In the genomic region with DNA sequence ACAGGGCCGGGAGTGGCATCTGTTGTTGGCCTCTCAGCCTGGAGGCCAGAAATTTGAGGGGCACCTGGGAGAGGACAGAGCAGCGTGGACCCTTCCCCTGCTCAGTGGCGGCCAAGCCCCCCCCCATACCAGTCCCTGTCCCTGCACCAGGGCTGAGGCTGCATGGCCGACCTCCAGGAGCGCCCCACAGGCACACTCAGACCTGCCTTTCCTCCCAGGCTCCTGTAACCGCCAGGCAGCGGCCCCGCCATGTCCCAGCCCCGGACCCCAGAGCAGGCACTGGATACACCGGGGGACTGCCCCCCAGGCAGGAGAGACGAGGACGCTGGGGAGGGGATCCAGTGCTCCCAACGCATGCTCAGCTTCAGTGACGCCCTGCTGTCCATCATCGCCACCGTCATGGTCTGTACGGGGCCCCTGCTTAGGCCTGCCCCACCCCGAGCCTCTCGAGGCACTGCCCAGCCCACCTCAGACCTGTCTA, we compare ENCODE assay signal across 18 cellular contexts. TPM values are rescaled to one million over a fixed set of nuclear protein-coding genes. Genes with fewer than 3 reads are reported as not detected.
DNase-seq lines count a peak whose midpoint lies in the region; ATAC-seq and TF ChIP-seq lines count a peak whose summit lies in the region.
"Had no signal": no experiment of that assay in that cellular context is flagged by ENCODE, and none has a peak within 500 bp of the region (broad histone marks: within the 10 kb centered on the region; RNA-seq: fewer than 3 reads in every experiment).

No MANE protein-coding gene starts in this region.

- H3K36me3 Mint-ChIP-seq in endodermal cell (ENCODE audit: low read depth) = peaks cover 2% of the 10 kb centered on the region
- H3K36me3 Mint-ChIP-seq in activated CD4-positive, alpha-beta T cell treated with anti-CD3 and anti-CD28 coated beads, Interleukin-2, amount 10 ng/mL, durations not matched to agents 24 days and 14 days (ENCODE audit: low read depth) = no peaks in the 10 kb centered on the region

- TF ChIP-seq CTCF in left ventricle myocardium inferior (IDR thresholded peaks at IDR 0.05; ENCODE audit: borderline replicate concordance) (no peak), endodermal cell (conservative IDR thresholded peaks at IDR 0.05) (no peak), osteoblast (IDR thresholded peaks at IDR 0.05; ENCODE audit: extremely low read depth, low read depth, low read length) (no peak), PC-3 (conservative IDR thresholded peaks at IDR 0.05; ENCODE audit: low read depth, low read length) (no peak)

- no peak overlapping the region for H3K27ac ChIP-seq in left ventricle myocardium inferior (replicated peaks)
- no peak overlapping the region for H3K27ac ChIP-seq in endodermal cell (ENCODE audit: low read depth, low read length)
- no peak overlapping the region for H3K27ac ChIP-seq in osteoblast (ENCODE audit: low read depth, low read length)
- no peak overlapping the region for H3K27ac ChIP-seq in PC-3 (ENCODE audit: low read length)

- no peaks in the 10 kb centered on the region for H3K9me3 Mint-ChIP-seq in endodermal cell
- no peaks in the 10 kb centered on the region for H3K9me3 Mint-ChIP-seq in activated CD4-positive, alpha-beta T cell treated with anti-CD3 and anti-CD28 coated beads, Interleukin-2, amount 10 ng/mL, durations not matched to agents 24 days and 14 days
- H3K9me3 Mint-ChIP-seq: CD4-positive, alpha-beta memory T cell had no signal

- no peak overlapping the region for H3K4me3 Mint-ChIP-seq in endodermal cell
- H3K4me3 Mint-ChIP-seq in activated CD4-positive, alpha-beta T cell treated with anti-CD3 and anti-CD28 coated beads, Interleukin-2, amount 10 ng/mL, durations not matched to agents 24 days and 14 days = no peak overlapping the region
- H3K4me3 Mint-ChIP-seq: CD4-positive, alpha-beta memory T cell had no signal

- peak overlapping the region; percentile 88 for H3K27ac Mint-ChIP-seq in endodermal cell
- H3K27ac Mint-ChIP-seq in activated CD4-positive, alpha-beta T cell treated with anti-CD3 and anti-CD28 coated beads, Interleukin-2, amount 10 ng/mL, durations not matched to agents 24 days and 14 days = no peak overlapping the region
- H3K27ac Mint-ChIP-seq: CD4-positive, alpha-beta memory T cell had no signal

- H3K4me3 ChIP-seq in left ventricle myocardium inferior = no peak overlapping the region
- no peak overlapping the region for H3K4me3 ChIP-seq in endodermal cell (ENCODE audit: low read length)
- no peak overlapping the region for H3K4me3 ChIP-seq in osteoblast (ENCODE audit: insufficient read depth, low read length)
- H3K4me3 ChIP-seq in PC-3 (ENCODE audit: low read length) = no peak overlapping the region
- H3K4me3 ChIP-seq: HAP-1 had no signal

- peaks cover 7% of the 10 kb centered on the region for H3K4me1 ChIP-seq in left ventricle myocardium inferior
- peaks cover 9% of the 10 kb centered on the region for H3K4me1 ChIP-seq in endodermal cell (ENCODE audit: control insufficient read depth, insufficient read depth, low read length)
- no peaks in the 10 kb centered on the region for H3K4me1 ChIP-seq in osteoblast (ENCODE audit: insufficient read depth, low read length)
- H3K4me1 ChIP-seq in PC-3 (ENCODE audit: insufficient read depth, low read length) = no peaks in the 10 kb centered on the region
- H3K4me1 ChIP-seq: HAP-1 had no signal

- H4K20me1 ChIP-seq in osteoblast (ENCODE audit: insufficient read depth, low read length) (peaks cover 13% of the 10 kb centered on the region), PC-3 (ENCODE audit: low read length) (no peaks in the 10 kb centered on the region)

- ATAC-seq in PC-3 = no peak

- H3K79me2 ChIP-seq in osteoblast (ENCODE audit: insufficient read depth, low read length) (no peaks in the 10 kb centered on the region), PC-3 (ENCODE audit: low read length) (no peaks in the 10 kb centered on the region)

- peaks cover 30% of the 10 kb centered on the region for H3K4me1 Mint-ChIP-seq in endodermal cell
- H3K4me1 Mint-ChIP-seq in activated CD4-positive, alpha-beta T cell treated with anti-CD3 and anti-CD28 coated beads, Interleukin-2, amount 10 ng/mL, durations not matched to agents 24 days and 14 days = no peaks in the 10 kb centered on the region

- WGBS in endodermal cell (ENCODE audit: insufficient coverage in 1 of 2, insufficient read length in 1 of 2), 2 experiments = 94 to 99% methylated on average over 9 to 19 of the region's 19 CpGs

- H3K4me2 ChIP-seq in osteoblast (ENCODE audit: insufficient read depth, low read length) = no peak overlapping the region
- H3K4me2 ChIP-seq in PC-3 (ENCODE audit: low read length) = no peak overlapping the region

- no peak overlapping the region for H3K9ac ChIP-seq in endodermal cell (ENCODE audit: extremely low read depth, low read length, poor library complexity, severe bottlenecking)
- no peak overlapping the region for H3K9ac ChIP-seq in PC-3 (ENCODE audit: low read length)

- CTCF ChIA-PET in PC-3 (lab: Charles Lee) = no interaction called here

- H3K36me3 ChIP-seq in left ventricle myocardium inferior (peaks cover 16% of the 10 kb centered on the region), endodermal cell (ENCODE audit: control insufficient read depth, insufficient read depth, low read length) (no peaks in the 10 kb centered on the region), osteoblast (ENCODE audit: insufficient read depth, low read length) (no peaks in the 10 kb centered on the region), PC-3 (ENCODE audit: low read depth, low read length) (no peaks in the 10 kb centered on the region)
- H3K36me3 ChIP-seq: HAP-1 had no signal

- intact Hi-C loops in cardiac septum (cut with DNase I) (no loop called here), left ventricle myocardium inferior (cut with micrococcal nuclease) (no loop called here), PC-3 (cut with micrococcal nuclease) (no loop called here)
- intact Hi-C loops in activated CD4-positive, alpha-beta T cell treated with anti-CD3 and anti-CD28 coated beads, Interleukin-2, amount 10 ng/mL, durations not matched to agents 24 days and 14 days (cut with micrococcal nuclease) = no loop called here

- BruUV-seq in PC-3 (replicated peaks; lab: Mats Ljungman, UMichigan) = no TSS peak

- no peaks in the 10 kb centered on the region for H3K9me2 ChIP-seq in PC-3 (replicated peaks; ENCODE audit: low read length)

- POLR2A ChIA-PET in PC-3 (lab: Charles Lee; ENCODE audit: unreplicated experiment) = no interaction called here

- DNase-seq in cardiac septum (ENCODE audit: low spot score) (peak; percentile 67), left ventricle myocardium inferior (no peak), endodermal cell (peak; percentile 40), osteoblast (ENCODE audit: insufficient read length, low spot score, missing footprints) (peak; percentile 87), PC-3 (no peak), NCI-H2171 treated with DMSO at 0.1 percent for 48 hours (lab: John Stamatoyannopoulos, UW) (no peak)
- no peak for DNase-seq in activated CD4-positive, alpha-beta T cell treated with anti-CD3 and anti-CD28 coated beads, Interleukin-2, amount 10 ng/mL, durations not matched to agents 24 days and 14 days
- DNase-seq: ACHN; CD4-positive, alpha-beta memory T cell; GF-D8; Karpas-422; MM.1S; NCI-H1105 treated with DMSO at 0.1 percent for 48 hours; NCI-H2029; NCI-H510A; NCI-H82; SIG-M5 had no signal

- H2AFZ ChIP-seq in osteoblast (ENCODE audit: low read length) = no peak overlapping the region
- no peak overlapping the region for H2AFZ ChIP-seq in PC-3 (ENCODE audit: low read length)

- H3K27me3 Mint-ChIP-seq in endodermal cell (ENCODE audit: insufficient read depth) = peaks cover 3% of the 10 kb centered on the region
- H3K27me3 Mint-ChIP-seq in activated CD4-positive, alpha-beta T cell treated with anti-CD3 and anti-CD28 coated beads, Interleukin-2, amount 10 ng/mL, durations not matched to agents 24 days and 14 days = no peaks in the 10 kb centered on the region
- H3K27me3 Mint-ChIP-seq: CD4-positive, alpha-beta memory T cell had no signal

- H3K9me3 ChIP-seq in left ventricle myocardium inferior (replicated peaks) (no peaks in the 10 kb centered on the region), endodermal cell (ENCODE audit: control insufficient read depth, low read length) (no peaks in the 10 kb centered on the region), osteoblast (ENCODE audit: low read depth, low read length) (no peaks in the 10 kb centered on the region), PC-3 (ENCODE audit: low read length) (no peaks in the 10 kb centered on the region)
- H3K9me3 ChIP-seq: HAP-1 had no signal

- H3K27me3 ChIP-seq in left ventricle myocardium inferior (ENCODE audit: low read depth) (no peaks in the 10 kb centered on the region), endodermal cell (ENCODE audit: control insufficient read depth, insufficient read depth, low read length, poor library complexity, severe bottlenecking) (no peaks in the 10 kb centered on the region), osteoblast (ENCODE audit: insufficient read depth, low read length) (no peaks in the 10 kb centered on the region), PC-3 (ENCODE audit: low read length) (no peaks in the 10 kb centered on the region)

- no peaks in the 10 kb centered on the region for H3F3A ChIP-seq in PC-3 (ENCODE audit: low read length, unreplicated experiment)

RNA-seq across cellular contexts. Expression of a gene that starts 15.3 kb away (rescaled TPM):
- total RNA-seq in cardiac septum (22.7 TPM), left ventricle myocardium inferior (20.3 TPM), endodermal cell (10 to 100 TPM; 15.9 to 23.0 TPM), osteoblast (12.4 and 13.8 TPM in 2 replicates), PC-3 (2014; rRNA removed) (18.5 and 25.1 TPM in 2 replicates)
- 21.9 TPM for polyA plus RNA-seq in endodermal cell (2013, experiment 1 of 2)
- 21.2 TPM for polyA plus RNA-seq in endodermal cell (2013, experiment 2 of 2)
- total RNA-seq in activated CD4-positive, alpha-beta T cell treated with anti-CD3 and anti-CD28 coated beads, Interleukin-2, amount 10 ng/mL, durations not matched to agents 24 days and 14 days = 12.7 and 13.9 TPM in 2 replicates

RNA-seq across cellular contexts. Expression of a gene that starts 15.4 kb away (rescaled TPM):
- total RNA-seq in cardiac septum = 36.1 TPM
- 25.1 TPM for total RNA-seq in left ventricle myocardium inferior
- 100 to 1,000 TPM; 104 to 121 TPM for total RNA-seq in endodermal cell
- polyA plus RNA-seq in endodermal cell (2013, experiment 1 of 2) = 61.6 TPM
- 52.7 TPM for polyA plus RNA-seq in endodermal cell (2013, experiment 2 of 2)
- 45.7 and 48.9 TPM in 2 replicates for total RNA-seq in osteoblast
- 117 and 175 TPM in 2 replicates for total RNA-seq in PC-3 (2014; rRNA removed)
- 131 and 147 TPM in 2 replicates for total RNA-seq in activated CD4-positive, alpha-beta T cell treated with anti-CD3 and anti-CD28 coated beads, Interleukin-2, amount 10 ng/mL, durations not matched to agents 24 days and 14 days

RNA-seq across cellular contexts. Expression of a gene that starts 25.8 kb away (rescaled TPM):
- total RNA-seq in cardiac septum = 5.2 TPM
- 3.5 TPM for total RNA-seq in left ventricle myocardium inferior
- 10 to 100 TPM; 26.3 to 31.1 TPM for total RNA-seq in endodermal cell
- polyA plus RNA-seq in endodermal cell (2013, experiment 1 of 2) = 7.8 TPM
- polyA plus RNA-seq in endodermal cell (2013, experiment 2 of 2) = 8.3 TPM
- total RNA-seq in osteoblast = 10.3 and 15.2 TPM in 2 replicates
- 14.2 and 23.5 TPM in 2 replicates for total RNA-seq in PC-3 (2014; rRNA removed)
- total RNA-seq in activated CD4-positive, alpha-beta T cell treated with anti-CD3 and anti-CD28 coated beads, Interleukin-2, amount 10 ng/mL, durations not matched to agents 24 days and 14 days = 15.2 and 16.6 TPM in 2 replicates

RNA-seq across cellular contexts. Expression of a gene that starts 39.3 kb away (rescaled TPM):
- total RNA-seq in cardiac septum (12.9 TPM), left ventricle myocardium inferior (9.0 TPM), endodermal cell (10 to 100 TPM; 22.4 to 25.6 TPM), osteoblast (23.0 and 26.4 TPM in 2 replicates), PC-3 (2014; rRNA removed) (10.1 and 10.3 TPM in 2 replicates)
- polyA plus RNA-seq in endodermal cell (2013, experiment 1 of 2) = 4.3 TPM
- 3.6 TPM for polyA plus RNA-seq in endodermal cell (2013, experiment 2 of 2)
- total RNA-seq in activated CD4-positive, alpha-beta T cell treated with anti-CD3 and anti-CD28 coated beads, Interleukin-2, amount 10 ng/mL, durations not matched to agents 24 days and 14 days = 30.4 and 31.2 TPM in 2 replicates

RNA-seq across cellular contexts. Expression of a gene that starts 45.7 kb away (rescaled TPM):
- total RNA-seq in cardiac septum = 0.22 TPM
- not detected for total RNA-seq in left ventricle myocardium inferior
- 1 to 10 TPM in 1 of 2 donors, under 1 TPM in 1; 0.55 to 1.0 TPM for total RNA-seq in endodermal cell
- 0.21 TPM for polyA plus RNA-seq in endodermal cell (2013, experiment 1 of 2)
- polyA plus RNA-seq in endodermal cell (2013, experiment 2 of 2) = 0.08 TPM
- 0.36 and 0.59 TPM in 2 replicates for total RNA-seq in osteoblast
- 0.52 TPM in 1 of 2 replicates, not detected in the other for total RNA-seq in PC-3 (2014; rRNA removed)
- total RNA-seq in activated CD4-positive, alpha-beta T cell treated with anti-CD3 and anti-CD28 coated beads, Interleukin-2, amount 10 ng/mL, durations not matched to agents 24 days and 14 days = 0.26 TPM in 1 of 2 replicates, not detected in the other

Comparison
In these comparisons a context has a peak if more than half of its experiments do, and no peak if none do; other contexts are left out.
1. DNase-seq: peak in cardiac septum (single experiment), endodermal cell (single experiment) and osteoblast (single experiment); none in left ventricle myocardium inferior (single experiment), PC-3 (single experiment), NCI-H2171 treated with DMSO at 0.1 percent for 48 hours (single experiment) and activated CD4-positive, alpha-beta T cell treated with anti-CD3 and anti-CD28 coated beads, Interleukin-2, amount 10 ng/mL, durations not matched to agents 24 days and 14 days (single experiment).